In the genomic region with DNA sequence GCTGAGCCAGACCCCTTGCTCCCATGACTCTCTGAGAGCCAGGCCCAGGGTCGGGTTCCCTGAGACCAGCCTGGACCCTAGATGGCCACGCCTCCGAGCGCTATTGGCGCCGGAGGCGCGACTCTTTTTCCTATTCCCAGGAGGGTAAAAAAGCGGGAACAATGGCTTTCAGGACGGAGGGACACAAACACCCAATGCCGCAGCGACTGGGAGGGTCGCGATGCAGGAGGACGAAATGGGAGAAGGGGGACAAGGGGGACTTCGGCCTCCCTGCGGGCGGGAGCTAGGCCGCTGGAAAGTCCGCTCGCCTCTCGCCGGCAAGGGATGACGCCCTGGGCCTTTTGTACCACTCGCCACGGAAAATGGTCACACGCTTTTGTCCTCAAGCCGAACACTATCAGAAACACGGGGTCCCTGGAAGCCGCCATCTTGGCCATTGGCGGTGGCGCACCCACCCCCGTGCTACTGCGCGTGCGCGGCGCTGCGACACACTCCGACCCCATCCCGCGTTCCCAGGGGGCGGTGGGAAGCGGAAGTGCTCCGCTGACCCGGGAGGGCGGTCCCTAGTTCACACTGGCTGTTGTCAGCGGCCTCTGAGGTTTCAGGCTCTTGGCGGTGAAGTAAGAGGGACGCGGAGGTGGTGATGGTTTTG, we compare ENCODE assay signal across 8 cellular contexts.
DNase-seq lines count a peak whose midpoint lies in the region; ATAC-seq lines count a peak whose summit lies in the region.

No MANE protein-coding gene starts in this region.

- H3K4me1 ChIP-seq in endocrine pancreas (ENCODE audit: control insufficient read depth, insufficient read depth, low read length), result no peaks in the 10 kb centered on the region

- H3K27ac Mint-ChIP-seq in activated CD8-positive, alpha-beta memory T cell treated with anti-CD3 and anti-CD28 coated beads, Interleukin-2, amount 10 ng/mL, durations not matched to agents 7 days and 5 days, result peak overlapping the region; percentile 89

- no peaks in the 10 kb centered on the region for H3K27me3 Mint-ChIP-seq in activated CD8-positive, alpha-beta memory T cell treated with anti-CD3 and anti-CD28 coated beads, Interleukin-2, amount 10 ng/mL, durations not matched to agents 7 days and 5 days

- no peaks in the 10 kb centered on the region for H3K9me3 ChIP-seq in endocrine pancreas (ENCODE audit: control insufficient read depth, low read length)

- no peaks in the 10 kb centered on the region for H3K27me3 ChIP-seq in endocrine pancreas (ENCODE audit: control insufficient read depth, insufficient read depth, low read length)

- peak overlapping the region; percentile 67 for H3K9ac ChIP-seq in endocrine pancreas (ENCODE audit: control insufficient read depth, insufficient read depth, low read length)

- H3K9me3 Mint-ChIP-seq in activated CD8-positive, alpha-beta memory T cell treated with anti-CD3 and anti-CD28 coated beads, Interleukin-2, amount 10 ng/mL, durations not matched to agents 7 days and 5 days (ENCODE audit: low read depth), result no peaks in the 10 kb centered on the region

- peak; percentile 85 for DNase-seq in CMK (ENCODE audit: low read depth)
- peak; percentile 84 for DNase-seq in HK-2 (ENCODE audit: unreplicated experiment)
- DNase-seq in NK-92 treated with Interleukin-12 subunit alpha and Interleukin-12 subunit beta, amount 100 ng/mL, for 24 hours (lab: John Stamatoyannopoulos, UW), result peak; percentile 84
- peak; percentile 91 for DNase-seq in activated CD8-positive, alpha-beta memory T cell treated with anti-CD3 and anti-CD28 coated beads, Interleukin-2, amount 10 ng/mL, durations not matched to agents 7 days and 5 days
- DNase-seq in mesenteric fat pad (ENCODE audit: low spot score), result peak; percentile 93
- DNase-seq in stimulated activated CD8-positive, alpha-beta memory T cell treated with anti-CD3 and anti-CD28 coated beads, Interleukin-15, amount 100 ng/mL, for 1 hour (ENCODE audit: low read depth), result peak; percentile 48

- no peak overlapping the region for H3K4me3 ChIP-seq in endocrine pancreas (ENCODE audit: control insufficient read depth, insufficient read depth, low read length)

- no peaks in the 10 kb centered on the region for H3K36me3 ChIP-seq in endocrine pancreas (ENCODE audit: control insufficient read depth, insufficient read depth, low read length)

- H3K4me1 Mint-ChIP-seq in activated CD8-positive, alpha-beta memory T cell treated with anti-CD3 and anti-CD28 coated beads, Interleukin-2, amount 10 ng/mL, durations not matched to agents 7 days and 5 days, result peaks cover 24% of the 10 kb centered on the region

- H3K4me3 Mint-ChIP-seq in activated CD8-positive, alpha-beta memory T cell treated with anti-CD3 and anti-CD28 coated beads, Interleukin-2, amount 10 ng/mL, durations not matched to agents 7 days and 5 days, result peak overlapping the region; percentile 80

- CTCF ChIA-PET in activated CD8-positive, alpha-beta memory T cell treated with anti-CD3 and anti-CD28 coated beads, Interleukin-2, amount 10 ng/mL, durations not matched to agents 7 days and 5 days (lab: Charles Lee), result no interaction called here

- peak; percentile 94 for ATAC-seq in GM19455 (IDR thresholded peaks at IDR 0.05; ENCODE audit: unreplicated experiment)
- ATAC-seq in activated CD8-positive, alpha-beta memory T cell treated with anti-CD3 and anti-CD28 coated beads, Interleukin-2, amount 10 ng/mL, durations not matched to agents 7 days and 5 days, result peak; percentile 97

- H3K36me3 Mint-ChIP-seq in activated CD8-positive, alpha-beta memory T cell treated with anti-CD3 and anti-CD28 coated beads, Interleukin-2, amount 10 ng/mL, durations not matched to agents 7 days and 5 days, result peaks cover 17% of the 10 kb centered on the region
